Comparison of ENCODE assay signal across 21 cellular contexts in genomic region chr22:32736746-32737145, GRCh38.
"Had no signal": no experiment of that assay in that cellular context is flagged by ENCODE, and none has a peak within 500 bp of the region (broad histone marks: within the 10 kb centered on the region; RNA-seq: fewer than 3 reads in every experiment).

No MANE protein-coding gene starts in this region.

- ATAC-seq: foreskin keratinocyte, gastroesophageal sphincter, heart left ventricle, left colon, left lung, left ventricle myocardium superior, lower lobe of right lung had no signal

- H3K4me2 ChIP-seq: hepatocyte had no signal

- H3K79me2 ChIP-seq: hepatocyte had no signal

- H3K4me3 ChIP-seq: coronary artery, dorsolateral prefrontal cortex, esophagus muscularis mucosa, gastroesophageal sphincter, heart left ventricle, hepatocyte, left lung, lower lobe of right lung had no signal

- H3K27me3 ChIP-seq: dorsolateral prefrontal cortex, esophagus muscularis mucosa, foreskin keratinocyte, gastroesophageal sphincter, heart left ventricle, hepatocyte, left lung had no signal

- H3K36me3 ChIP-seq: esophagus muscularis mucosa, gastroesophageal sphincter, heart left ventricle, left lung, lower lobe of right lung had no signal

- H3K4me1 ChIP-seq: esophagus muscularis mucosa, gastroesophageal sphincter, left lung had no signal

- H3K9me3 ChIP-seq: esophagus muscularis mucosa, gastroesophageal sphincter, heart left ventricle, left lung, lower lobe of right lung had no signal

- H3K27ac ChIP-seq: coronary artery, dorsolateral prefrontal cortex, esophagus muscularis mucosa, foreskin keratinocyte, gastroesophageal sphincter, heart left ventricle, hepatocyte, left lung, lower lobe of right lung had no signal

- H2AFZ ChIP-seq: hepatocyte had no signal

- DNase-seq: dermis blood vessel endothelial cell; dorsolateral prefrontal cortex; effector CD4-positive, alpha-beta T cell; effector memory CD4-positive, alpha-beta T cell; foreskin keratinocyte; heart left ventricle; hypothalamus; immature natural killer cell; islet precursor cell; kidney; kidney glomerular epithelial cell; left colon; left lung; left ventricle myocardium superior; lower lobe of right lung; mesendoderm; midbrain had no signal
